In the genomic region with DNA sequence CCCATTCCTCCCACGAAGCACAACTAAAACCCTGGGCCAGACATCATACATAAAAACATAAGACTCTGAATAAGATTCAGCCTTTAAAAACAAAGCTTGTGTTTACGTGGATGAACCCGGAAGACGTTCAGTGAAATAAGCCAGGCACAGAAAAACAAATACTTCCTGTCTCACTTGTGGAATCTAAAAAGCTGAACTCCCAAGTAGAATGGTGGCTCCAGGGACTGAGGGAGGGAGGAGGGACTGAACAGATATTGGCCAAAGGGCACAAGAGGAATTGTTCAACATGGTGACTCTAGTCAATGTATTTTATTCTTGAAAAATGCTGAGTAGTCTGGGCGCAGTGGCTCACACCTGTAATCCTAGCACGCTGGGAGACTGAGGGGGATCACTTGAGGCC, we compare ENCODE assay signal across 14 cellular contexts. TPM values are rescaled to one million over a fixed set of nuclear protein-coding genes. Genes with fewer than 3 reads are reported as not detected.
DNase-seq lines count a peak whose midpoint lies in the region; ATAC-seq and TF ChIP-seq lines count a peak whose summit lies in the region.
"Had no signal": no experiment of that assay in that cellular context is flagged by ENCODE, and none has a peak within 500 bp of the region (broad histone marks: within the 10 kb centered on the region; RNA-seq: fewer than 3 reads in every experiment).

No MANE protein-coding gene starts in this region.

- POLR2A ChIA-PET in activated CD4-positive, alpha-beta memory T cell treated with anti-CD3 and anti-CD28 coated beads for 36 hours (lab: Charles Lee): no interaction called here

- no peaks in the 10 kb centered on the region for H3K9me3 ChIP-seq in hepatocyte (ENCODE audit: low read depth)
- H3K9me3 ChIP-seq in esophagus muscularis mucosa: no peaks in the 10 kb centered on the region
- H3K9me3 ChIP-seq: testis had no signal

- no peak for TF ChIP-seq EP300 in esophagus muscularis mucosa (IDR thresholded peaks at IDR 0.05)

- no peaks in the 10 kb centered on the region for H4K20me1 ChIP-seq in hepatocyte (ENCODE audit: insufficient read depth, poor library complexity, severe bottlenecking)

- H2AFZ ChIP-seq in hepatocyte: peak overlapping the region; percentile 29

- H3K9me3 Mint-ChIP-seq in activated naive CD4-positive, alpha-beta T cell treated with anti-CD3 and anti-CD28 coated beads for 36 hours: no peaks in the 10 kb centered on the region
- H3K9me3 Mint-ChIP-seq in activated CD4-positive, alpha-beta memory T cell treated with anti-CD3 and anti-CD28 coated beads for 36 hours: no peaks in the 10 kb centered on the region
- H3K9me3 Mint-ChIP-seq in stimulated activated naive B cell treated with anti-CD40 and anti-IgM and Interleukin-4, amounts not matched to agents 10 μg/mL and 1 μg/mL and 100 μg/mL, for 72 hours: no peaks in the 10 kb centered on the region
- no peaks in the 10 kb centered on the region for H3K9me3 Mint-ChIP-seq in natural killer cell treated with Interleukin-12 subunit alpha and Interleukin-12 subunit beta and Interleukin-15 and Interleukin-18, amount 100 ng/mL, for 72 hours
- H3K9me3 Mint-ChIP-seq: activated naive CD8-positive, alpha-beta T cell treated with anti-CD3 and anti-CD28 coated beads, Interleukin-2, amount 10 ng/mL, durations not matched to agents 7 days and 5 days had no signal

- ATAC-seq in stimulated activated naive B cell treated with anti-CD40 and anti-IgM and Interleukin-4, amounts not matched to agents 10 μg/mL and 1 μg/mL and 100 μg/mL, for 72 hours (replicated peaks): no peak
- ATAC-seq in natural killer cell treated with Interleukin-12 subunit alpha and Interleukin-12 subunit beta and Interleukin-15 and Interleukin-18, amount 100 ng/mL, for 72 hours: no peak
- ATAC-seq in sciatic nerve: no peak

- H3K4me1 ChIP-seq in hepatocyte (ENCODE audit: insufficient read depth): no peaks in the 10 kb centered on the region
- peaks cover 7 to 10% (median 9%) of the 10 kb centered on the region in 4 donors for H3K4me1 ChIP-seq in esophagus muscularis mucosa

- no peak for DNase-seq in activated naive CD4-positive, alpha-beta T cell treated with anti-CD3 and anti-CD28 coated beads for 36 hours
- no peak for DNase-seq in activated naive CD4-positive, alpha-beta T cell treated with Interleukin-2 at 50 U/mL for 16 hours
- DNase-seq in activated CD4-positive, alpha-beta memory T cell treated with anti-CD3 and anti-CD28 coated beads for 36 hours: no peak
- DNase-seq in hepatocyte (ENCODE audit: low spot score) (no peak), esophagus muscularis mucosa (ENCODE audit: extremely low spot score) (no peak), sciatic nerve (ENCODE audit: low spot score) (no peak)
- no peak for DNase-seq in stimulated activated naive B cell treated with anti-CD40 and anti-IgM and Interleukin-4, amounts not matched to agents 10 μg/mL and 1 μg/mL and 100 μg/mL, for 72 hours
- DNase-seq in natural killer cell treated with Interleukin-12 subunit alpha and Interleukin-12 subunit beta and Interleukin-15 and Interleukin-18, amount 100 ng/mL, for 72 hours (ENCODE audit: low spot score): no peak
- DNase-seq: activated naive CD8-positive, alpha-beta T cell treated with anti-CD3 and anti-CD28 coated beads, Interleukin-2, amount 10 ng/mL, durations not matched to agents 7 days and 5 days; Calu3; NCI-H187 treated with DMSO at 0.1 percent for 48 hours; NCI-H526; testis had no signal

- WGBS in hepatocyte (ENCODE audit: low lambda C conversion rate, missing lambda C conversion rate): 62% methylated on average over 6 of the region's 6 CpGs
- 59% methylated on average over 6 of the region's 6 CpGs for WGBS in esophagus muscularis mucosa

- peak overlapping the region; percentile 27 for H3K27ac Mint-ChIP-seq in activated naive CD4-positive, alpha-beta T cell treated with anti-CD3 and anti-CD28 coated beads for 36 hours
- peak overlapping the region; percentile 30 for H3K27ac Mint-ChIP-seq in activated CD4-positive, alpha-beta memory T cell treated with anti-CD3 and anti-CD28 coated beads for 36 hours
- peak overlapping the region; percentile 21 for H3K27ac Mint-ChIP-seq in stimulated activated naive B cell treated with anti-CD40 and anti-IgM and Interleukin-4, amounts not matched to agents 10 μg/mL and 1 μg/mL and 100 μg/mL, for 72 hours
- no peak overlapping the region for H3K27ac Mint-ChIP-seq in natural killer cell treated with Interleukin-12 subunit alpha and Interleukin-12 subunit beta and Interleukin-15 and Interleukin-18, amount 100 ng/mL, for 72 hours
- H3K27ac Mint-ChIP-seq: activated naive CD8-positive, alpha-beta T cell treated with anti-CD3 and anti-CD28 coated beads, Interleukin-2, amount 10 ng/mL, durations not matched to agents 7 days and 5 days had no signal

- no peaks in the 10 kb centered on the region for H3K27me3 Mint-ChIP-seq in activated naive CD4-positive, alpha-beta T cell treated with anti-CD3 and anti-CD28 coated beads for 36 hours (ENCODE audit: low read depth)
- peaks cover 1% of the 10 kb centered on the region for H3K27me3 Mint-ChIP-seq in activated CD4-positive, alpha-beta memory T cell treated with anti-CD3 and anti-CD28 coated beads for 36 hours
- H3K27me3 Mint-ChIP-seq in stimulated activated naive B cell treated with anti-CD40 and anti-IgM and Interleukin-4, amounts not matched to agents 10 μg/mL and 1 μg/mL and 100 μg/mL, for 72 hours: peaks cover 6 to 13% of the 10 kb centered on the region in 2 donors
- H3K27me3 Mint-ChIP-seq in natural killer cell treated with Interleukin-12 subunit alpha and Interleukin-12 subunit beta and Interleukin-15 and Interleukin-18, amount 100 ng/mL, for 72 hours: no peaks in the 10 kb centered on the region

- no peak overlapping the region for H3K4me3 Mint-ChIP-seq in activated naive CD4-positive, alpha-beta T cell treated with anti-CD3 and anti-CD28 coated beads for 36 hours
- no peak overlapping the region for H3K4me3 Mint-ChIP-seq in activated CD4-positive, alpha-beta memory T cell treated with anti-CD3 and anti-CD28 coated beads for 36 hours
- no peak overlapping the region for H3K4me3 Mint-ChIP-seq in stimulated activated naive B cell treated with anti-CD40 and anti-IgM and Interleukin-4, amounts not matched to agents 10 μg/mL and 1 μg/mL and 100 μg/mL, for 72 hours
- H3K4me3 Mint-ChIP-seq in natural killer cell treated with Interleukin-12 subunit alpha and Interleukin-12 subunit beta and Interleukin-15 and Interleukin-18, amount 100 ng/mL, for 72 hours: no peak overlapping the region
- H3K4me3 Mint-ChIP-seq: activated naive CD8-positive, alpha-beta T cell treated with anti-CD3 and anti-CD28 coated beads, Interleukin-2, amount 10 ng/mL, durations not matched to agents 7 days and 5 days had no signal

- H3K36me3 ChIP-seq in hepatocyte (replicated peaks; ENCODE audit: insufficient read depth, low read depth): no peaks in the 10 kb centered on the region
- H3K36me3 ChIP-seq in esophagus muscularis mucosa: no peaks in the 10 kb centered on the region

- TF ChIP-seq POLR2A in esophagus muscularis mucosa (IDR thresholded peaks at IDR 0.05; ENCODE audit: low read depth): no peak

- no peaks in the 10 kb centered on the region for H3K36me3 Mint-ChIP-seq in activated naive CD4-positive, alpha-beta T cell treated with anti-CD3 and anti-CD28 coated beads for 36 hours (ENCODE audit: low read depth)
- H3K36me3 Mint-ChIP-seq in activated CD4-positive, alpha-beta memory T cell treated with anti-CD3 and anti-CD28 coated beads for 36 hours: no peaks in the 10 kb centered on the region
- no peaks in the 10 kb centered on the region for H3K36me3 Mint-ChIP-seq in stimulated activated naive B cell treated with anti-CD40 and anti-IgM and Interleukin-4, amounts not matched to agents 10 μg/mL and 1 μg/mL and 100 μg/mL, for 72 hours
- no peaks in the 10 kb centered on the region for H3K36me3 Mint-ChIP-seq in natural killer cell treated with Interleukin-12 subunit alpha and Interleukin-12 subunit beta and Interleukin-15 and Interleukin-18, amount 100 ng/mL, for 72 hours
- H3K36me3 Mint-ChIP-seq: activated naive CD8-positive, alpha-beta T cell treated with anti-CD3 and anti-CD28 coated beads, Interleukin-2, amount 10 ng/mL, durations not matched to agents 7 days and 5 days had no signal

- intact Hi-C loops in activated naive CD4-positive, alpha-beta T cell treated with anti-CD3 and anti-CD28 coated beads for 36 hours (cut with micrococcal nuclease): loop anchor here (1.0 to 10.0 kb wide), 4 partner anchors 71 to 416 kb away; a partner anchor contains a TSS
- intact Hi-C loops in activated CD4-positive, alpha-beta memory T cell treated with anti-CD3 and anti-CD28 coated beads for 36 hours (cut with micrococcal nuclease): loop anchor here (1.0 to 10.0 kb wide), 2 partner anchors 142 to 344 kb away; no protein-coding TSS in a partner anchor
- intact Hi-C loops in esophagus muscularis mucosa (cut with DNase I) (loop anchor here (1.0 to 5.0 kb wide), 3 partner anchors 72 to 413 kb away; a partner anchor contains a TSS), sciatic nerve (cut with DNase I) (loop anchor here (2.0 kb wide), 1 partner anchor 142 kb away; no protein-coding TSS in a partner anchor)

- TF ChIP-seq CTCF in hepatocyte (IDR thresholded peaks at IDR 0.05; ENCODE audit: poor library complexity) (no peak), esophagus muscularis mucosa (IDR thresholded peaks at IDR 0.05) (no peak)

- H3K4me3 ChIP-seq in hepatocyte (no peak overlapping the region), esophagus muscularis mucosa (no peak overlapping the region)
- H3K4me3 ChIP-seq: testis had no signal

- H3K27ac ChIP-seq in hepatocyte: no peak overlapping the region
- no peak overlapping the region for H3K27ac ChIP-seq in esophagus muscularis mucosa (replicated peaks in 1 of 4)
- H3K27ac ChIP-seq: epithelial cell of prostate, testis had no signal

- H3K9me2 ChIP-seq in hepatocyte (replicated peaks; ENCODE audit: insufficient read depth): no peaks in the 10 kb centered on the region

- no peaks in the 10 kb centered on the region for H3K79me2 ChIP-seq in hepatocyte

- CTCF ChIA-PET in activated naive CD4-positive, alpha-beta T cell treated with anti-CD3 and anti-CD28 coated beads for 36 hours (lab: Charles Lee): interaction anchor here (0.6 to 4.0 kb wide), 19 partner anchors 11 to 403 kb away, joined by 3 to 33 read pairs (median 5); a partner anchor contains a TSS
- CTCF ChIA-PET in activated CD4-positive, alpha-beta memory T cell treated with anti-CD3 and anti-CD28 coated beads for 36 hours (lab: Charles Lee): interaction anchor here (0.7 to 3.7 kb wide), 18 partner anchors 11 to 411 kb away, joined by 3 to 62 read pairs (median 8); a partner anchor contains a TSS

- H3K27me3 ChIP-seq in hepatocyte (no peaks in the 10 kb centered on the region), esophagus muscularis mucosa (peaks cover 0 to 4% (median 0%) of the 10 kb centered on the region in 4 donors)
- H3K27me3 ChIP-seq: testis had no signal

- peaks cover 11% of the 10 kb centered on the region for H3K4me1 Mint-ChIP-seq in activated naive CD4-positive, alpha-beta T cell treated with anti-CD3 and anti-CD28 coated beads for 36 hours (ENCODE audit: low read depth)
- peaks cover 12% of the 10 kb centered on the region for H3K4me1 Mint-ChIP-seq in activated CD4-positive, alpha-beta memory T cell treated with anti-CD3 and anti-CD28 coated beads for 36 hours (ENCODE audit: low read depth)
- peaks cover 1 to 6% of the 10 kb centered on the region in 2 donors for H3K4me1 Mint-ChIP-seq in stimulated activated naive B cell treated with anti-CD40 and anti-IgM and Interleukin-4, amounts not matched to agents 10 μg/mL and 1 μg/mL and 100 μg/mL, for 72 hours
- peaks cover 4 to 6% of the 10 kb centered on the region in 2 donors for H3K4me1 Mint-ChIP-seq in natural killer cell treated with Interleukin-12 subunit alpha and Interleukin-12 subunit beta and Interleukin-15 and Interleukin-18, amount 100 ng/mL, for 72 hours (ENCODE audit: low read depth in 2 of 2)

- H3K4me2 ChIP-seq in hepatocyte: no peak overlapping the region

RNA-seq across cellular contexts. Expression of a gene that starts 35.7 kb away (rescaled TPM):
- 100 to 1,000 TPM; 240 to 254 TPM for total RNA-seq in activated naive CD4-positive, alpha-beta T cell treated with anti-CD3 and anti-CD28 coated beads for 36 hours
- total RNA-seq in activated CD4-positive, alpha-beta memory T cell treated with anti-CD3 and anti-CD28 coated beads for 36 hours: 100 to 1,000 TPM; 497 to 515 TPM
- total RNA-seq in hepatocyte: 405 and 417 TPM in 2 replicates
- polyA plus RNA-seq in hepatocyte: 337 and 344 TPM in 2 replicates
- 100 to 1,000 TPM; 462 to 510 TPM for total RNA-seq in natural killer cell treated with Interleukin-12 subunit alpha and Interleukin-12 subunit beta and Interleukin-15 and Interleukin-18, amount 100 ng/mL, for 72 hours
- 100 to 1,000 TPM; 378 to 445 (median 414) TPM for total RNA-seq in esophagus muscularis mucosa
- 543 TPM for total RNA-seq in sciatic nerve

Comparison
In these comparisons a context has a peak if more than half of its experiments do, and no peak if none do; other contexts are left out.
1. H3K27ac Mint-ChIP-seq: peak in activated naive CD4-positive, alpha-beta T cell treated with anti-CD3 and anti-CD28 coated beads for 36 hours (single experiment), activated CD4-positive, alpha-beta memory T cell treated with anti-CD3 and anti-CD28 coated beads for 36 hours (single experiment) and stimulated activated naive B cell treated with anti-CD40 and anti-IgM and Interleukin-4, amounts not matched to agents 10 μg/mL and 1 μg/mL and 100 μg/mL, for 72 hours (single experiment); none in natural killer cell treated with Interleukin-12 subunit alpha and Interleukin-12 subunit beta and Interleukin-15 and Interleukin-18, amount 100 ng/mL, for 72 hours (0 of 2).